Comparison of ENCODE assay signal across 19 cellular contexts in genomic region chr2:136106505-136106904, GRCh38. TPM values are rescaled to one million over a fixed set of nuclear protein-coding genes. Genes with fewer than 3 reads are reported as not detected.
"Had no signal": no experiment of that assay in that cellular context is flagged by ENCODE, and none has a peak within 500 bp of the region (broad histone marks: within the 10 kb centered on the region; RNA-seq: fewer than 3 reads in every experiment).

No MANE protein-coding gene starts in this region.

- H3K36me3 Mint-ChIP-seq: activated naive CD4-positive, alpha-beta T cell treated with anti-CD3 and anti-CD28 coated beads, Interleukin-2, amount 50 U/mL, for 24 hours had no signal

- H3K9me3 Mint-ChIP-seq: activated naive CD4-positive, alpha-beta T cell treated with anti-CD3 and anti-CD28 coated beads, Interleukin-2, amount 50 U/mL, for 24 hours had no signal

- H3K27ac Mint-ChIP-seq: activated naive CD4-positive, alpha-beta T cell treated with anti-CD3 and anti-CD28 coated beads, Interleukin-2, amount 50 U/mL, for 24 hours had no signal

- H3K27me3 ChIP-seq: ascending aorta, breast epithelium, gastrocnemius medialis, pancreas, thyroid gland had no signal

- H3K4me3 ChIP-seq: ascending aorta, breast epithelium, gastrocnemius medialis, left ventricle myocardium inferior, pancreas, smooth muscle cell, thyroid gland had no signal

- H3K36me3 ChIP-seq: ascending aorta, breast epithelium, gastrocnemius medialis, left ventricle myocardium inferior, pancreas, thyroid gland had no signal

- H3K27me3 Mint-ChIP-seq: activated naive CD4-positive, alpha-beta T cell treated with anti-CD3 and anti-CD28 coated beads, Interleukin-2, amount 50 U/mL, for 24 hours had no signal

- H3K4me2 ChIP-seq: smooth muscle cell had no signal

- H3K4me1 ChIP-seq: ascending aorta, breast epithelium, gastrocnemius medialis, left ventricle myocardium inferior, pancreas, thyroid gland had no signal

- H3K4me3 Mint-ChIP-seq: activated naive CD4-positive, alpha-beta T cell treated with anti-CD3 and anti-CD28 coated beads, Interleukin-2, amount 50 U/mL, for 24 hours had no signal

- DNase-seq: activated CD4-positive, alpha-beta T cell treated with anti-CD3 and anti-CD28 coated beads for 1 hour; activated CD4-positive, alpha-beta T cell treated with anti-CD3 and anti-CD28 coated beads, Interleukin-2, amount 50 U/mL, for 48 hours; activated gamma-delta T cell; cerebellar nuclear complex; cortex of kidney; gastrocnemius medialis; head of caudate nucleus; kidney; left ventricle myocardium inferior; mammary epithelial cell; pancreas; stimulated activated CD4-positive, alpha-beta T cell treated with anti-CD3 and anti-CD28 coated beads, Interleukin-4, amount 100 ng/mL, for 1 hour; thyroid gland had no signal

- ATAC-seq: gastrocnemius medialis, pancreas, sciatic nerve had no signal

- H3K9me3 ChIP-seq: ascending aorta, breast epithelium, gastrocnemius medialis, left ventricle myocardium inferior, pancreas, thyroid gland had no signal

- H3K27ac ChIP-seq: ascending aorta, breast epithelium, gastrocnemius medialis, left ventricle myocardium inferior, pancreas, thyroid gland, VCaP had no signal

RNA-seq across cellular contexts. Expression of gene CXCR4, which starts 11.4 kb away (rescaled TPM):
- total RNA-seq: mammary epithelial cell had no signal
